Comparison of ENCODE assay signal across 21 cellular contexts in genomic region chrX:118565853-118566252, GRCh38.
DNase-seq lines count a peak whose midpoint lies in the region; ATAC-seq, FAIRE-seq and TF ChIP-seq lines count a peak whose summit lies in the region.
"Had no signal": no experiment of that assay in that cellular context is flagged by ENCODE, and none has a peak within 500 bp of the region (broad histone marks: within the 10 kb centered on the region; RNA-seq: fewer than 3 reads in every experiment).

No MANE protein-coding gene starts in this region.

- TF ChIP-seq CTCF in activated B cell treated with CpG ODN at 0.5 μM for 24 hours (IDR thresholded peaks at IDR 0.05) (no peak), natural killer cell (IDR thresholded peaks at IDR 0.05) (no peak), smooth muscle cell (IDR thresholded peaks at IDR 0.05; ENCODE audit: borderline replicate concordance, insufficient read depth, poor library complexity, severe bottlenecking) (no peak), D721Med (IDR thresholded peaks at IDR 0.05; ENCODE audit: insufficient read depth, missing control alignments) (no peak)

- H3K79me2 ChIP-seq in smooth muscle cell (ENCODE audit: low read depth), result no peaks in the 10 kb centered on the region

- ATAC-seq in activated B cell treated with CpG ODN at 0.5 μM for 24 hours (ENCODE audit: low read depth), result no peak
- ATAC-seq in natural killer cell, result no peak
- ATAC-seq in left cardiac atrium, result no peak
- no peak for ATAC-seq in HG03378 (IDR thresholded peaks at IDR 0.05; ENCODE audit: unreplicated experiment)
- ATAC-seq: HepG2, Right ventricle myocardium inferior had no signal

- H3K9ac ChIP-seq in smooth muscle cell (ENCODE audit: low read depth), result no peak overlapping the region
- H3K9ac ChIP-seq: KMS-11 had no signal

- H2AFZ ChIP-seq in smooth muscle cell (ENCODE audit: low read depth), result no peak overlapping the region

- no peak overlapping the region for H3K4me3 Mint-ChIP-seq in CD8-positive, alpha-beta memory T cell
- no peak overlapping the region for H3K4me3 Mint-ChIP-seq in activated B cell treated with CpG ODN at 0.5 μM for 24 hours
- H3K4me3 Mint-ChIP-seq in natural killer cell, result no peak overlapping the region
- H3K4me3 Mint-ChIP-seq: B cell had no signal

- no peaks in the 10 kb centered on the region for H3K9me3 ChIP-seq in CD8-positive, alpha-beta memory T cell (ENCODE audit: low read length)
- H3K9me3 ChIP-seq in smooth muscle cell (replicated peaks; ENCODE audit: low read depth), result no peaks in the 10 kb centered on the region
- H3K9me3 ChIP-seq: MG63, Peyer's patch had no signal

- intact Hi-C loops in activated B cell treated with CpG ODN at 0.5 μM for 24 hours (cut with micrococcal nuclease), result no loop called here
- intact Hi-C loops in natural killer cell (cut with micrococcal nuclease), result no loop called here
- intact Hi-C loops in left cardiac atrium (cut with DNase I), result no loop called here

- H3K4me3 ChIP-seq in CD8-positive, alpha-beta memory T cell (ENCODE audit: low read length), result no peak overlapping the region
- no peak overlapping the region for H3K4me3 ChIP-seq in smooth muscle cell
- H3K4me3 ChIP-seq: MG63, Peyer's patch had no signal

- H3K9me3 Mint-ChIP-seq in CD8-positive, alpha-beta memory T cell, result no peaks in the 10 kb centered on the region
- no peaks in the 10 kb centered on the region for H3K9me3 Mint-ChIP-seq in activated B cell treated with CpG ODN at 0.5 μM for 24 hours
- no peaks in the 10 kb centered on the region for H3K9me3 Mint-ChIP-seq in natural killer cell

- peak overlapping the region in 1 of 8 donors; percentile 61 for H3K27ac Mint-ChIP-seq in CD8-positive, alpha-beta memory T cell
- H3K27ac Mint-ChIP-seq in activated B cell treated with CpG ODN at 0.5 μM for 24 hours, result peak overlapping the region; percentile 25
- peak overlapping the region; percentile 43 to 66 for H3K27ac Mint-ChIP-seq in natural killer cell
- H3K27ac Mint-ChIP-seq: B cell had no signal

- no peaks in the 10 kb centered on the region for H4K20me1 ChIP-seq in smooth muscle cell (ENCODE audit: low read depth)

- H3K27me3 Mint-ChIP-seq in CD8-positive, alpha-beta memory T cell, result peaks cover 0 to 3% of the 10 kb centered on the region in 2 donors
- H3K27me3 Mint-ChIP-seq in activated B cell treated with CpG ODN at 0.5 μM for 24 hours, result no peaks in the 10 kb centered on the region
- no peaks in the 10 kb centered on the region for H3K27me3 Mint-ChIP-seq in natural killer cell (ENCODE audit: low read depth in 2 of 2)
- H3K27me3 Mint-ChIP-seq: B cell had no signal

- no peaks in the 10 kb centered on the region for H3F3A ChIP-seq in smooth muscle cell (ENCODE audit: low read depth)

- 62% methylated on average over 6 of the region's 6 CpGs for WGBS in smooth muscle cell (ENCODE audit: low lambda C conversion rate)

- no peak for FAIRE-seq in D721Med (lab: Jason Lieb, UNC)
- FAIRE-seq: H54, HepG2 had no signal

- peaks cover 0 to 10% (median 9%) of the 10 kb centered on the region in 3 donors for H3K4me1 Mint-ChIP-seq in CD8-positive, alpha-beta memory T cell
- H3K4me1 Mint-ChIP-seq in activated B cell treated with CpG ODN at 0.5 μM for 24 hours, result peaks cover 4% of the 10 kb centered on the region
- H3K4me1 Mint-ChIP-seq in natural killer cell, result peaks cover 0 to 10% of the 10 kb centered on the region in 2 donors
- H3K4me1 Mint-ChIP-seq: B cell had no signal

- POLR2A ChIA-PET in CD8-positive, alpha-beta memory T cell (lab: Charles Lee), result no interaction called here
- POLR2A ChIA-PET in activated B cell treated with CpG ODN at 0.5 μM for 24 hours (lab: Charles Lee), result no interaction called here

- no peaks in the 10 kb centered on the region for H3K36me3 ChIP-seq in CD8-positive, alpha-beta memory T cell (ENCODE audit: insufficient read depth, low read length)
- no peaks in the 10 kb centered on the region for H3K36me3 ChIP-seq in smooth muscle cell (ENCODE audit: low read depth)
- H3K36me3 ChIP-seq: MG63, Peyer's patch had no signal

- no peaks in the 10 kb centered on the region for H3K27me3 ChIP-seq in CD8-positive, alpha-beta memory T cell (ENCODE audit: insufficient read depth, low read length, poor library complexity, severe bottlenecking)
- H3K27me3 ChIP-seq in smooth muscle cell (ENCODE audit: low read depth), result no peaks in the 10 kb centered on the region
- H3K27me3 ChIP-seq: MG63, Peyer's patch had no signal

- no peaks in the 10 kb centered on the region for H3K4me1 ChIP-seq in CD8-positive, alpha-beta memory T cell (ENCODE audit: insufficient read depth, low read length)
- no peaks in the 10 kb centered on the region for H3K4me1 ChIP-seq in smooth muscle cell (ENCODE audit: low read depth)
- H3K4me1 ChIP-seq: Peyer's patch had no signal

- H3K4me2 ChIP-seq in smooth muscle cell, result no peak overlapping the region
- H3K4me2 ChIP-seq: KMS-11 had no signal

- DNase-seq in CD8-positive, alpha-beta memory T cell, result no peak
- DNase-seq in OCI-M1 (lab: John Stamatoyannopoulos, UW) (peak; percentile 24), activated B cell treated with CpG ODN at 0.5 μM for 24 hours (no peak), natural killer cell (no peak), left cardiac atrium (no peak), smooth muscle cell (lab: John Stamatoyannopoulos, UW; ENCODE audit: unreplicated experiment) (no peak), D721Med (ENCODE audit: insufficient read length, low spot score) (no peak)
- DNase-seq: DMS153, MG63, NCI-H1092 treated with DMSO at 0.1 percent for 48 hours, NCI-H1694, NCI-H2107, NCI-H2227 treated with DMSO at 0.1 percent for 48 hours, NCI-H524 treated with DMSO at 0.1 percent for 48 hours, Peyer's patch had no signal

- H3K27ac ChIP-seq in CD8-positive, alpha-beta memory T cell (ENCODE audit: low read depth, low read length), result peak overlapping the region; percentile 54
- no peak overlapping the region for H3K27ac ChIP-seq in smooth muscle cell (ENCODE audit: low read depth)
- H3K27ac ChIP-seq: KMS-11, Peyer's patch had no signal

- peaks cover 0 to 72% (median 2%) of the 10 kb centered on the region in 3 donors for H3K36me3 Mint-ChIP-seq in CD8-positive, alpha-beta memory T cell
- H3K36me3 Mint-ChIP-seq in activated B cell treated with CpG ODN at 0.5 μM for 24 hours (ENCODE audit: low read depth) (peaks cover 58% of the 10 kb centered on the region), natural killer cell (no peaks in the 10 kb centered on the region)

- CTCF ChIA-PET in CD8-positive, alpha-beta memory T cell (lab: Charles Lee), result no interaction called here
- CTCF ChIA-PET in activated B cell treated with CpG ODN at 0.5 μM for 24 hours (lab: Charles Lee), result no interaction called here
